In the genomic region with DNA sequence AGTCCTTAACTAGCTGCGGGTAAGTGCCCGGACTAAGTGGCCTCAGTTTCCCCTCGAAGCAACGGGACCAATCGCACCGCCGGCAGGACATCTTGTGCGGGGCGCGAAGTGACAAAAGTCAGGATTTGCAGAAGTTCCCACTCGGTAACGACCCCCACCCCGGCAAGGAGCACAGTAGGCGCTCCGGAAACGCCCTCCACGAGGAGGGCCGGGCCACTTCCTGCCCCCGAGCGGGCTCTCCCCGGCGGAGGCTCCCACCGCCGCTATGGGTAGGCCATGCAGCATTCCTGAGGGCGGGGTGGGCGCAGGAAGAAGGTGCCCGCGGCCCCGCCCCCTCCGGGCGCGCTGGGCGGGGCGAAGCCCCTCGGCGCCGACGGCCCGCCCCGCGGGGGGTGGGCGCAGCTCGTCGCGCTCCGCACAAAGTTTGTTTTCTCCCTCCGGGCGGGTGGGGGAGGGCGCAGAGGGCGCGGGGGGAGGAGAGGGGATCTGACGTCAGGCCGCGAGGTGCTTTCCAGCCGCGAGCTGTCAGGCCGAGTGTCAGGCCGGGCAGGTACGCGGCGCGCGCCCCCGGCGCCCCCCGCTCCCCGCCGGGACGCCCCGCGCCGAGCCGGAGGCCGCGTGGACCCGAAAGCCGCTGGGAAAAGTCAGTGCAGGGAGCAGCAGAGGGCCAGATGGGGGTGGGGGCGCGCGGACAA, we compare ENCODE assay signal across 8 cellular contexts. TPM values are rescaled to one million over a fixed set of nuclear protein-coding genes. Genes with fewer than 3 reads are reported as not detected.
DNase-seq lines count a peak whose midpoint lies in the region; ATAC-seq and TF ChIP-seq lines count a peak whose summit lies in the region.

A gene (plus strand): TSS at position 495 of the 695 bp plus-strand sequence. CDS start 5,178 bp downstream, outside the sequence.

- peak within 1 kb of the TSS; percentile 68 for H3K4me3 ChIP-seq in lower leg skin (ENCODE audit: low read depth, poor library complexity, severe bottlenecking)

- peak; percentile 82 for DNase-seq in A172 (ENCODE audit: low spot score)
- peak; percentile 31 for DNase-seq in NCI-H748 treated with DMSO at 0.1 percent for 48 hours (lab: John Stamatoyannopoulos, UW)
- peak; percentile 85 to 86 for DNase-seq in activated CD4-positive, alpha-beta T cell treated with anti-CD3 and anti-CD28 coated beads, Interleukin-2, amount 50 U/mL, for 48 hours
- peak; percentile 71 to 87 for DNase-seq in dermis microvascular lymphatic vessel endothelial cell (ENCODE audit: low read depth in 2 of 2)
- peak; percentile 55 to 95 for DNase-seq in lower leg skin (ENCODE audit: low spot score in 2 of 2)
- peak; percentile 74 to 86 (median 76) for DNase-seq in stimulated activated CD4-positive, alpha-beta T cell treated with anti-CD3 and anti-CD28 coated beads, TNF-alpha, amount 100 ng/mL, for 24 hours (ENCODE audit: low read depth in 3 of 3)

- ATAC-seq in GM18517 (IDR thresholded peaks at IDR 0.05; ENCODE audit: unreplicated experiment) = peak; percentile 53
- peak; percentile 59 for ATAC-seq in HG03039 (IDR thresholded peaks at IDR 0.05; ENCODE audit: unreplicated experiment)

- no peak for TF ChIP-seq CTCF in lower leg skin (IDR thresholded peaks at IDR 0.05)

- intact Hi-C loops in lower leg skin (cut with DNase I; ENCODE audit: low total_unique reads) = no loop called here

- TF ChIP-seq POLR2A in lower leg skin (IDR thresholded peaks at IDR 0.05) = no peak

- WGBS in lower leg skin, 2 donors = 7 to 10% methylated on average over 12 to 63 of the region's 80 CpGs

RNA-seq across cellular contexts. Expression of the gene that starts here (rescaled TPM):
- total RNA-seq in A172 (2014; rRNA removed; shearing (Covaris generic)) = 23.7 and 32.6 TPM in 2 replicates
- total RNA-seq in dermis microvascular lymphatic vessel endothelial cell (17.7 and 29.0 TPM in 2 replicates), lower leg skin (10 to 100 TPM in 2 of 4 donors, 1 to 10 TPM in 2; 6.5 to 10.5 (median 9.5) TPM)

Comparison
In these comparisons a context has a peak if more than half of its experiments do, and no peak if none do; other contexts are left out.
1. Peak in every context shown above with its lines: DNase-seq, ATAC-seq and H3K4me3 ChIP-seq.
2. DNase-seq: peak in every context shown above with its lines; median percentile 86 in activated CD4-positive, alpha-beta T cell treated with anti-CD3 and anti-CD28 coated beads, Interleukin-2, amount 50 U/mL, for 48 hours; 82 in A172; 79 in dermis microvascular lymphatic vessel endothelial cell; 76 in stimulated activated CD4-positive, alpha-beta T cell treated with anti-CD3 and anti-CD28 coated beads, TNF-alpha, amount 100 ng/mL, for 24 hours; 75 in lower leg skin; 31 in NCI-H748 treated with DMSO at 0.1 percent for 48 hours.